ENCODE assay signal across 8 cellular contexts in genomic region chr10:71747039-71747807, GRCh38. TPM values are rescaled to one million over a fixed set of nuclear protein-coding genes. Genes with fewer than 3 reads are reported as not detected.
A peak's percentile ranks its signal among the peaks of the same experiment; 100 is the strongest.
DNase-seq lines count a peak whose midpoint lies in the region; TF ChIP-seq lines count a peak whose summit lies in the region.

No MANE protein-coding gene starts in this region.

- H3K4me1 ChIP-seq in CD4-positive, alpha-beta memory T cell (ENCODE audit: insufficient read depth, low read length) = peaks cover 100% of the 10 kb centered on the region
- peaks cover 5% of the 10 kb centered on the region for H3K4me1 ChIP-seq in neural progenitor cell

- peak overlapping the region; percentile 58 for H2AFZ ChIP-seq in neural progenitor cell (replicated peaks)

- H3K36me3 Mint-ChIP-seq in CD4-positive, alpha-beta memory T cell = peaks cover 21 to 33% of the 10 kb centered on the region in 2 donors
- no peaks in the 10 kb centered on the region for H3K36me3 Mint-ChIP-seq in neural progenitor cell

- no peak overlapping the region for H3K9ac ChIP-seq in neural progenitor cell

- H3K27me3 ChIP-seq in CD4-positive, alpha-beta memory T cell (ENCODE audit: insufficient read depth, low read length) = no peaks in the 10 kb centered on the region
- no peaks in the 10 kb centered on the region for H3K27me3 ChIP-seq in neural progenitor cell

- H3K27ac Mint-ChIP-seq in CD4-positive, alpha-beta memory T cell = peak overlapping the region; percentile 92 to 99 (median 98)
- peak overlapping the region; percentile 50 for H3K27ac Mint-ChIP-seq in neural progenitor cell

- no peak for DNase-seq in CD4-positive, alpha-beta memory T cell
- DNase-seq in OCI-M1 (lab: John Stamatoyannopoulos, UW) (peak; percentile 80), epithelial cell of prostate (ENCODE audit: low read depth, low spot score) (no peak), neural progenitor cell (ENCODE audit: low spot score) (no peak), COLO668 (lab: John Stamatoyannopoulos, UW; ENCODE audit: unreplicated experiment) (no peak), NCI-H446 (lab: John Stamatoyannopoulos, UW) (no peak), NCI-H2081 (lab: John Stamatoyannopoulos, UW) (no peak)
- DNase-seq in activated CD4-positive, alpha-beta T cell treated with anti-CD3 and anti-CD28 coated beads, Interleukin-2, amount 50 U/mL, for 1 hour = no peak

- peaks cover 75 to 98% (median 92%) of the 10 kb centered on the region in 4 donors for H3K4me1 Mint-ChIP-seq in CD4-positive, alpha-beta memory T cell
- H3K4me1 Mint-ChIP-seq in neural progenitor cell = peaks cover 30% of the 10 kb centered on the region

- POLR2A ChIA-PET in CD4-positive, alpha-beta memory T cell (lab: Charles Lee; ENCODE audit: partially characterized antibody) = interaction anchor here (2.5 to 26.4 kb wide), 5 partner anchors 7 to 51 kb away, joined by 24 to 1191 read pairs (median 164); partner anchors contain the start of genes C10orf105 and VSIR

- H3K9me3 ChIP-seq in CD4-positive, alpha-beta memory T cell (ENCODE audit: control insufficient read depth in 1 of 2, low read length in 2 of 2) = no peaks in the 10 kb centered on the region
- no peaks in the 10 kb centered on the region for H3K9me3 ChIP-seq in neural progenitor cell (ENCODE audit: low read depth)

- H3K9me3 Mint-ChIP-seq in CD4-positive, alpha-beta memory T cell = no peaks in the 10 kb centered on the region
- no peaks in the 10 kb centered on the region for H3K9me3 Mint-ChIP-seq in neural progenitor cell

- peak overlapping the region; percentile 52 to 89 (median 68) for H3K4me3 Mint-ChIP-seq in CD4-positive, alpha-beta memory T cell
- no peak overlapping the region for H3K4me3 Mint-ChIP-seq in neural progenitor cell

- H3F3A ChIP-seq in neural progenitor cell (ENCODE audit: low read depth) = no peaks in the 10 kb centered on the region

- H3K79me2 ChIP-seq in neural progenitor cell (ENCODE audit: low read depth) = no peaks in the 10 kb centered on the region

- H3K27me3 Mint-ChIP-seq in CD4-positive, alpha-beta memory T cell = no peaks in the 10 kb centered on the region
- peaks cover 7% of the 10 kb centered on the region for H3K27me3 Mint-ChIP-seq in neural progenitor cell (ENCODE audit: insufficient read depth, low read depth)

- peaks cover 11% of the 10 kb centered on the region for H3K36me3 ChIP-seq in CD4-positive, alpha-beta memory T cell (ENCODE audit: insufficient read depth, low read length)
- no peaks in the 10 kb centered on the region for H3K36me3 ChIP-seq in neural progenitor cell

- H3K4me2 ChIP-seq in neural progenitor cell = no peak overlapping the region

- H3K27ac ChIP-seq in CD4-positive, alpha-beta memory T cell (ENCODE audit: low read depth, low read length) = peak overlapping the region; percentile 58
- peak overlapping the region; percentile 13 for H3K27ac ChIP-seq in epithelial cell of prostate
- no peak overlapping the region for H3K27ac ChIP-seq in neural progenitor cell

- CTCF ChIA-PET in CD4-positive, alpha-beta memory T cell (lab: Charles Lee; ENCODE audit: partially characterized antibody) = interaction anchor here (0.6 to 10.0 kb wide), 16 partner anchors 10 to 432 kb away, joined by 3 to 64 read pairs (median 6); partner anchors contain the start of gene VSIR

- H4K20me1 ChIP-seq in neural progenitor cell (ENCODE audit: low read depth) = no peaks in the 10 kb centered on the region

- intact Hi-C loops in CD4-positive, alpha-beta memory T cell (cut with micrococcal nuclease) = loop anchor here (10.0 kb wide), 1 partner anchor 338 kb away; the partner anchor contains the start of gene SPOCK2

- no peak overlapping the region for H3K4me3 ChIP-seq in CD4-positive, alpha-beta memory T cell (ENCODE audit: low read length in 2 of 2)
- H3K4me3 ChIP-seq in neural progenitor cell = no peak overlapping the region

- no peak for TF ChIP-seq CTCF in neural progenitor cell (IDR thresholded peaks at IDR 0.05)

RNA-seq across cellular contexts. Expression of gene VSIR, which starts 26.1 kb away (rescaled TPM):
- 10 to 100 TPM; 97.8 to 98.4 TPM for total RNA-seq in CD4-positive, alpha-beta memory T cell
- polyA plus RNA-seq in CD4-positive, alpha-beta memory T cell = 100 to 1,000 TPM; 350 to 372 TPM
- total RNA-seq in neural progenitor cell (ENCODE audit: low replicate concordance) = 0.46 TPM in 1 of 2 replicates, not detected in the other

RNA-seq across cellular contexts. Expression of gene C10orf105, which starts 27.6 kb away (rescaled TPM):
- under 1 TPM; 0.11 to 0.12 TPM for total RNA-seq in CD4-positive, alpha-beta memory T cell
- polyA plus RNA-seq in CD4-positive, alpha-beta memory T cell = under 1 TPM; 0.07 TPM
- 0.39 and 1.5 TPM in 2 replicates for total RNA-seq in neural progenitor cell (ENCODE audit: low replicate concordance)

Comparison
In these comparisons a context has a peak if more than half of its experiments do, and no peak if none do; other contexts are left out.
1. RNA of gene VSIR, which starts 26.1 kb away (total RNA-seq): 97.8 to 98.4 TPM in CD4-positive, alpha-beta memory T cell; 0.46 TPM in neural progenitor cell; every median in the first group is over 10 times any median in the second.